In the genomic region with DNA sequence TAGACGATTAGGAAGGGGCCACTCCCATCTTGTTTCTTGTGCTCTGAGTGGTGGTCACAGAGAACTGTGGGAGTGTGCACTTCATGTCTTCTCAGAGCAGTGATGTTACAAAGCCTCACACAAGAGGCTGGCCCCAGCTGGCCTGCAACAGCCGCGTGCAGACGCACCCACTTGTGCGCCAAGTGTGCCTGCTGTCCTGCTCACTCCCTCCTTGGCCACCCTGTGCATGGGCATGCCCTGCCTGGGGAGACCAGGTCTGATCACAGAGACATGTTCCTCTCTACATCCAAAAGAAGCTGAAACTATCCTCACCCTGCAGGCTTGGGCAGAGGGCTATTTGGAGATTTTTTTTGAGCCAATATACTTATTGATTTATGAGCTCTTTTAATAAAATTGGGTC, we compare ENCODE assay signal across 10 cellular contexts.
"Had no signal": no experiment of that assay in that cellular context is flagged by ENCODE, and none has a peak within 500 bp of the region (broad histone marks: within the 10 kb centered on the region; RNA-seq: fewer than 3 reads in every experiment).

No MANE protein-coding gene starts in this region.

- H3K27ac ChIP-seq: right lobe of liver had no signal

- H3K4me3 ChIP-seq: right lobe of liver had no signal

- ATAC-seq: esophagus mucosa; right lobe of liver; stimulated activated naive B cell treated with anti-CD40 and anti-IgM and Interleukin-4, amounts not matched to agents 10 μg/mL and 1 μg/mL and 100 μg/mL, for 72 hours had no signal

- H3K9me3 ChIP-seq: right lobe of liver had no signal

- H3K36me3 ChIP-seq: right lobe of liver had no signal

- DNase-seq: activated CD4-positive, alpha-beta memory T cell treated with anti-CD3 and anti-CD28 coated beads for 36 hours; activated gamma-delta T cell; activated T-cell treated with anti-CD3 and anti-CD28 coated beads, Interleukin-2, amount 50 U/mL, for 48 hours; immature natural killer cell; naive B cell; posterior cingulate gyrus; right lobe of liver; stimulated activated CD4-positive, alpha-beta T cell treated with anti-CD3 and anti-CD28 coated beads, Interleukin-2, amount 100 ng/mL, for 24 hours; stimulated activated naive B cell treated with anti-CD40 and anti-IgM and Interleukin-4, amounts not matched to agents 10 μg/mL and 1 μg/mL and 100 μg/mL, for 72 hours had no signal

- H3K27me3 ChIP-seq: right lobe of liver had no signal
